ENCODE assay signal across 9 cellular contexts in genomic region chr22:50192056-50192824, GRCh38. TPM values are rescaled to one million over a fixed set of nuclear protein-coding genes. Genes with fewer than 3 reads are reported as not detected.
DNase-seq lines count a peak whose midpoint lies in the region; ATAC-seq and TF ChIP-seq lines count a peak whose summit lies in the region.
"Had no signal": no experiment of that assay in that cellular context is flagged by ENCODE, and none has a peak within 500 bp of the region (broad histone marks: within the 10 kb centered on the region; RNA-seq: fewer than 3 reads in every experiment).

No MANE protein-coding gene starts in this region.

- intact Hi-C loops in body of pancreas (cut with DNase I): no loop called here
- intact Hi-C loops in naive thymus-derived CD4-positive, alpha-beta T cell (cut with micrococcal nuclease): loop anchor here in 1 of 2 donors (5.0 to 10.0 kb wide), 5 partner anchors 227 to 340 kb away; partner anchors contain the start of genes ALG12, CRELD2, PIM3 and SCO2

- WGBS in body of pancreas, 2 donors: 35 to 51% methylated on average over 8 to 26 of the region's 26 CpGs

- peaks cover 13% of the 10 kb centered on the region; the same call in 1 of the 2 replicates for H3F3A ChIP-seq in Loucy (ENCODE audit: low read depth)

- H3K4me1 Mint-ChIP-seq in naive thymus-derived CD4-positive, alpha-beta T cell: peaks cover 25 to 43% (median 29%) of the 10 kb centered on the region in 7 donors
- H3K4me1 Mint-ChIP-seq in chondrocyte (ENCODE audit: low read depth): peaks cover 13% of the 10 kb centered on the region

- CTCF ChIA-PET in naive thymus-derived CD4-positive, alpha-beta T cell (lab: Charles Lee): interaction anchor here (0.5 to 3.1 kb wide), 3 partner anchors 36 to 143 kb away, joined by 3 to 14 read pairs (median 5); no protein-coding TSS in a partner anchor

- H2AFZ ChIP-seq in Loucy (ENCODE audit: low read length): no peak overlapping the region

- peak; percentile 16 for ATAC-seq in body of pancreas
- ATAC-seq in naive thymus-derived CD4-positive, alpha-beta T cell: no peak

- H3K4me3 ChIP-seq in Loucy (ENCODE audit: low read length, poor library complexity, severe bottlenecking) (peak overlapping the region; percentile 94), body of pancreas (no peak overlapping the region), coronary artery (no peak overlapping the region)
- peak overlapping the region; percentile 56 for H3K4me3 ChIP-seq in naive thymus-derived CD4-positive, alpha-beta T cell (ENCODE audit: low read length)

- H3K27me3 Mint-ChIP-seq in naive thymus-derived CD4-positive, alpha-beta T cell: no peaks in the 10 kb centered on the region
- no peaks in the 10 kb centered on the region for H3K27me3 Mint-ChIP-seq in chondrocyte (ENCODE audit: low read depth)

- in situ Hi-C loops in G401 (cut with HindIII; ENCODE audit: low sequenced_read_pairs): no loop called here

- H3K9me3 Mint-ChIP-seq in naive thymus-derived CD4-positive, alpha-beta T cell: no peaks in the 10 kb centered on the region
- H3K9me3 Mint-ChIP-seq in chondrocyte (ENCODE audit: low read depth): no peaks in the 10 kb centered on the region

- peak in 2 of 3 donors; percentile 24 to 40 for TF ChIP-seq POLR2A in body of pancreas (IDR thresholded peaks at IDR 0.05)

- H3K36me3 Mint-ChIP-seq in naive thymus-derived CD4-positive, alpha-beta T cell: peaks cover 0 to 12% (median 0%) of the 10 kb centered on the region in 5 donors
- H3K36me3 Mint-ChIP-seq in chondrocyte (ENCODE audit: low read depth): no peaks in the 10 kb centered on the region

- peak overlapping the region; percentile 96 for H3K4me2 ChIP-seq in Loucy (ENCODE audit: low read depth, low read length, poor library complexity, severe bottlenecking)

- H3K36me3 ChIP-seq in Loucy (ENCODE audit: insufficient read depth, low read length) (peaks cover 22% of the 10 kb centered on the region; the same call in 1 of the 2 replicates), body of pancreas (replicated peaks in 1 of 2; ENCODE audit: insufficient read depth in 1 of 2, low read depth in 2 of 2) (no peaks in the 10 kb centered on the region)
- peaks cover 0 to 38% (median 3%) of the 10 kb centered on the region in 3 experiments for H3K36me3 ChIP-seq in naive thymus-derived CD4-positive, alpha-beta T cell (ENCODE audit: control insufficient read depth in 2 of 3, insufficient read depth in 3 of 3, low read length in 3 of 3)

- peak overlapping the region; percentile 92 for H3K9ac ChIP-seq in Loucy (ENCODE audit: low read depth, low read length, poor library complexity, severe bottlenecking)

- peaks cover 65% of the 10 kb centered on the region for H3K79me2 ChIP-seq in Loucy (ENCODE audit: insufficient read depth, low read length)

- H3K4me3 Mint-ChIP-seq in naive thymus-derived CD4-positive, alpha-beta T cell: peak overlapping the region; percentile 90 to 96 (median 92)
- H3K4me3 Mint-ChIP-seq in chondrocyte (ENCODE audit: unreplicated experiment): no peak overlapping the region

- H4K20me1 ChIP-seq in Loucy (ENCODE audit: insufficient read depth, low read length, poor library complexity, severe bottlenecking): peaks cover 22% of the 10 kb centered on the region

- H3K4me1 ChIP-seq in Loucy (ENCODE audit: insufficient read depth, low read length, poor library complexity, severe bottlenecking) (peaks cover 48% of the 10 kb centered on the region), body of pancreas (peaks cover 65% of the 10 kb centered on the region)
- H3K4me1 ChIP-seq in naive thymus-derived CD4-positive, alpha-beta T cell (ENCODE audit: control insufficient read depth in 2 of 2, insufficient read depth in 2 of 2, low read length in 2 of 2): peaks cover 39 to 41% of the 10 kb centered on the region in 2 donors

- H3K27ac ChIP-seq in body of pancreas: peak overlapping the region; percentile 38 to 88 (median 85)
- peak overlapping the region; percentile 98 for H3K27ac ChIP-seq in naive thymus-derived CD4-positive, alpha-beta T cell (ENCODE audit: low read depth, low read length)
- H3K27ac ChIP-seq in coronary artery: peak overlapping the region in 1 of 2 donors; percentile 36

- POLR2A ChIA-PET in naive thymus-derived CD4-positive, alpha-beta T cell (lab: Charles Lee): interaction anchor here (0.6 to 3.3 kb wide), 14 partner anchors 10 to 429 kb away, joined by 3 to 20 read pairs (median 4); partner anchors contain the start of genes CHKB, HDAC10, LMF2 and NCAPH2

- peak; percentile 82 for DNase-seq in G401 (ENCODE audit: low spot score)
- peak in 3 of 4 donors; percentile 57 to 86 (median 65) for DNase-seq in body of pancreas
- DNase-seq in naive thymus-derived CD4-positive, alpha-beta T cell: peak in 1 of 9 donors; percentile 31
- DNase-seq in GF-D8 (lab: John Stamatoyannopoulos, UW): no peak
- no peak for DNase-seq in coronary artery (ENCODE audit: low spot score)
- DNase-seq in NCI-H1694 (lab: John Stamatoyannopoulos, UW): no peak
- no peak for DNase-seq in chondrocyte (ENCODE audit: low spot score)
- DNase-seq: NCI-H510A had no signal

- H3K27me3 ChIP-seq in Loucy (ENCODE audit: insufficient read depth, low read length, poor library complexity, severe bottlenecking) (no peaks in the 10 kb centered on the region), body of pancreas (no peaks in the 10 kb centered on the region)
- no peaks in the 10 kb centered on the region for H3K27me3 ChIP-seq in naive thymus-derived CD4-positive, alpha-beta T cell (ENCODE audit: control insufficient read depth in 2 of 2, insufficient read depth in 2 of 2, low read length in 2 of 2)

- H3K27ac Mint-ChIP-seq in naive thymus-derived CD4-positive, alpha-beta T cell: peak overlapping the region; percentile 94 to 100 (median 99)
- H3K27ac Mint-ChIP-seq in chondrocyte (ENCODE audit: unreplicated experiment): no peak overlapping the region

- no peaks in the 10 kb centered on the region for H3K9me2 ChIP-seq in Loucy (replicated peaks; ENCODE audit: low read depth, low read length)

- no peak for TF ChIP-seq CTCF in Loucy (conservative IDR thresholded peaks at IDR 0.05; ENCODE audit: low read length)
- TF ChIP-seq CTCF in body of pancreas (IDR thresholded peaks at IDR 0.05): no peak
- no peak for TF ChIP-seq CTCF in coronary artery (IDR thresholded peaks at IDR 0.05)
- no peak for TF ChIP-seq CTCF in chondrocyte (IDR thresholded peaks at IDR 0.05)

- H3K9me3 ChIP-seq in Loucy (ENCODE audit: insufficient read depth, low read depth, low read length) (no peaks in the 10 kb centered on the region), body of pancreas (no peaks in the 10 kb centered on the region)
- no peaks in the 10 kb centered on the region for H3K9me3 ChIP-seq in naive thymus-derived CD4-positive, alpha-beta T cell (ENCODE audit: control insufficient read depth in 2 of 3, low read length in 3 of 3)

RNA-seq across cellular contexts. Expression of gene TRABD, which starts 6.5 kb away (rescaled TPM):
- total RNA-seq in G401 (2014; rRNA removed; shearing (Covaris generic)): 73.9 and 83.5 TPM in 2 replicates
- 100 to 1,000 TPM in 1 of 2 donors, 10 to 100 TPM in 1; 82.8 to 110 TPM for total RNA-seq in body of pancreas
- 100 to 1,000 TPM; 106 to 157 (median 124) TPM for total RNA-seq in naive thymus-derived CD4-positive, alpha-beta T cell
- 10 to 100 TPM; 29.4 to 50.0 TPM for polyA plus RNA-seq in naive thymus-derived CD4-positive, alpha-beta T cell
- 18.5 to 20.5 TPM (median 20.2 TPM) in 3 replicates for total RNA-seq in chondrocyte

RNA-seq across cellular contexts. Expression of gene SELENOO, which starts 8.6 kb away (rescaled TPM):
- total RNA-seq in G401 (2014; rRNA removed; shearing (Covaris generic)): 25.5 and 40.7 TPM in 2 replicates
- total RNA-seq in body of pancreas (10 to 100 TPM; 23.6 to 57.4 TPM), chondrocyte (14.8 to 22.8 TPM (median 17.1 TPM) in 3 replicates)
- 10 to 100 TPM; 26.7 to 36.6 (median 32.4) TPM for total RNA-seq in naive thymus-derived CD4-positive, alpha-beta T cell
- polyA plus RNA-seq in naive thymus-derived CD4-positive, alpha-beta T cell: 1 to 10 TPM; 3.4 to 5.9 TPM

RNA-seq across cellular contexts. Expression of gene PANX2, which starts 21.7 kb away (rescaled TPM):
- 0.62 and 1.4 TPM in 2 replicates for total RNA-seq in G401 (2014; rRNA removed; shearing (Covaris generic))
- total RNA-seq in body of pancreas (1 to 10 TPM in 1 of 2 donors, under 1 TPM in 1; 0.33 to 3.1 TPM), chondrocyte (3.0 to 6.1 TPM (median 3.3 TPM) in 3 replicates)
- total RNA-seq in naive thymus-derived CD4-positive, alpha-beta T cell: 1 to 10 TPM in 1 of 5 experiments, under 1 TPM in 2, not detected in 2; 0.27 to 2.0 (median 0.66) TPM
- not detected for polyA plus RNA-seq in naive thymus-derived CD4-positive, alpha-beta T cell

RNA-seq across cellular contexts. Expression of gene TUBGCP6, which starts 52.6 kb away (rescaled TPM):
- total RNA-seq in G401 (2014; rRNA removed; shearing (Covaris generic)): 15.1 and 17.0 TPM in 2 replicates
- 100 to 1,000 TPM in 1 of 2 donors, 10 to 100 TPM in 1; 61.2 to 121 TPM for total RNA-seq in body of pancreas
- 100 to 1,000 TPM in 4 of 5 experiments, 10 to 100 TPM in 1; 67.8 to 146 (median 134) TPM for total RNA-seq in naive thymus-derived CD4-positive, alpha-beta T cell
- 10 to 100 TPM; 15.2 to 28.4 TPM for polyA plus RNA-seq in naive thymus-derived CD4-positive, alpha-beta T cell
- 31.2 to 46.3 TPM (median 32.2 TPM) in 3 replicates for total RNA-seq in chondrocyte

RNA-seq across cellular contexts. Expression of gene HDAC10, which starts 58.8 kb away (rescaled TPM):
- total RNA-seq in G401 (2014; rRNA removed; shearing (Covaris generic)): 6.1 and 28.5 TPM in 2 replicates
- total RNA-seq in body of pancreas: 100 to 1,000 TPM in 1 of 2 donors, 10 to 100 TPM in 1; 31.9 to 128 TPM
- 100 to 1,000 TPM in 3 of 5 experiments, 10 to 100 TPM in 2; 95.9 to 139 (median 105) TPM for total RNA-seq in naive thymus-derived CD4-positive, alpha-beta T cell
- polyA plus RNA-seq in naive thymus-derived CD4-positive, alpha-beta T cell: 1 to 10 TPM; 7.1 to 9.8 TPM
- total RNA-seq in chondrocyte: 29.1 to 36.8 TPM (median 35.3 TPM) in 3 replicates

Comparison
In these comparisons a context has a peak if more than half of its experiments do, and no peak if none do; other contexts are left out.
1. DNase-seq: peak in G401 (single experiment) and body of pancreas (3 of 4); none in GF-D8 (single experiment), coronary artery (single experiment), NCI-H1694 (single experiment) and chondrocyte (single experiment).
2. H3K4me3 ChIP-seq: peak in Loucy (single experiment) and naive thymus-derived CD4-positive, alpha-beta T cell (single experiment); none in body of pancreas (0 of 2) and coronary artery (single experiment).